30 cellular contexts compared by ENCODE assay signal in genomic region chr2:69768217-69768616, GRCh38. TPM values are rescaled to one million over a fixed set of nuclear protein-coding genes. Genes with fewer than 3 reads are reported as not detected.
DNase-seq lines count a peak whose midpoint lies in the region; FAIRE-seq and TF ChIP-seq lines count a peak whose summit lies in the region.
"Had no signal": no experiment of that assay in that cellular context is flagged by ENCODE, and none has a peak within 500 bp of the region (broad histone marks: within the 10 kb centered on the region; RNA-seq: fewer than 3 reads in every experiment).

No MANE protein-coding gene starts in this region.

- intact Hi-C loops in tibial artery (cut with DNase I; ENCODE audit: low total_unique reads), result no loop called here
- intact Hi-C loops in spleen (cut with DNase I; ENCODE audit: low total_unique reads), result no loop called here

- H3K36me3 Mint-ChIP-seq in astrocyte (ENCODE audit: low read depth, unreplicated experiment), result peaks cover 7% of the 10 kb centered on the region
- H3K36me3 Mint-ChIP-seq: naive thymus-derived CD8-positive, alpha-beta T cell had no signal

- DNase-seq in NCI-H510A treated with DMSO at 0.1 percent for 48 hours (lab: John Stamatoyannopoulos, UW) (peak; percentile 6), NCI-H510A (lab: John Stamatoyannopoulos, UW) (no peak), astrocyte (ENCODE audit: low read depth) (no peak), tibial artery (no peak), spleen (no peak), foreskin fibroblast (no peak), GM13976 (ENCODE audit: low spot score) (no peak)
- DNase-seq: activated CD4-positive, alpha-beta T cell treated with anti-CD3 and anti-CD28 coated beads for 48 hours; activated naive CD4-positive, alpha-beta T cell treated with anti-CD3 and anti-CD28 coated beads, Interleukin-2, amount 10 ng/mL, durations not matched to agents 7 days and 5 days; activated T-cell treated with anti-CD3 and anti-CD28 coated beads, Interleukin-2, amount 50 U/mL, for 72 hours; anterior cingulate cortex; CD8-positive, alpha-beta memory T cell; DMS79 treated with DMSO at 0.1 percent for 48 hours; MV-4-11; naive thymus-derived CD8-positive, alpha-beta T cell; NCI-H2171; NCI-H748 treated with DMSO at 0.1 percent for 48 hours; ovary; stimulated activated CD4-positive, alpha-beta T cell treated with anti-CD3 and anti-CD28 coated beads, Interleukin-4, amount 100 ng/mL, for 4 hours; trophoblast cell had no signal

- H3K27me3 Mint-ChIP-seq in astrocyte (ENCODE audit: low read depth, unreplicated experiment), result no peaks in the 10 kb centered on the region
- H3K27me3 Mint-ChIP-seq: activated naive CD4-positive, alpha-beta T cell treated with anti-CD3 and anti-CD28 coated beads, Interleukin-2, amount 10 ng/mL, durations not matched to agents 7 days and 5 days; B cell; memory B cell; naive thymus-derived CD8-positive, alpha-beta T cell; stimulated activated naive CD8-positive, alpha-beta T cell treated with anti-CD3 and anti-CD28 coated beads, Interleukin-15, Interleukin-2, amounts not matched to agents 100 ng/mL and 50 ng/mL, for 24 hours had no signal

- no peak for TF ChIP-seq CTCF in astrocyte (IDR thresholded peaks at IDR 0.05; ENCODE audit: insufficient read depth, low read depth, low read length)
- TF ChIP-seq CTCF in tibial artery (IDR thresholded peaks at IDR 0.05), result no peak
- no peak for TF ChIP-seq CTCF in spleen (IDR thresholded peaks at IDR 0.05 in 8 of 11, conservative IDR thresholded peaks at IDR 0.05 in 3 of 11)
- no peak for TF ChIP-seq CTCF in foreskin fibroblast (IDR thresholded peaks at IDR 0.05; ENCODE audit: low read depth, low read length)
- TF ChIP-seq CTCF in GM13976 (IDR thresholded peaks at IDR 0.05; ENCODE audit: borderline replicate concordance, control extremely low read depth, extremely low read depth, insufficient read depth, missing control alignments), result no peak

- H3K79me2 ChIP-seq in astrocyte (ENCODE audit: insufficient read depth, low read length), result no peaks in the 10 kb centered on the region

- H2AFZ ChIP-seq in astrocyte (ENCODE audit: low read depth, low read length), result no peak overlapping the region

- no peak overlapping the region for H3K4me2 ChIP-seq in astrocyte (ENCODE audit: low read length)
- H3K4me2 ChIP-seq: KMS-11 had no signal

- no peak for TF ChIP-seq POLR2A in spleen (IDR thresholded peaks at IDR 0.05)

- peak overlapping the region; percentile 18 for H3K27ac Mint-ChIP-seq in astrocyte (ENCODE audit: unreplicated experiment)
- H3K27ac Mint-ChIP-seq: activated naive CD4-positive, alpha-beta T cell treated with anti-CD3 and anti-CD28 coated beads, Interleukin-2, amount 10 ng/mL, durations not matched to agents 7 days and 5 days; activated T-cell treated with anti-CD3 and anti-CD28 coated beads, Interleukin-2, amount 50 U/mL, for 72 hours; memory B cell; naive thymus-derived CD8-positive, alpha-beta T cell; stimulated activated naive CD8-positive, alpha-beta T cell treated with anti-CD3 and anti-CD28 coated beads, Interleukin-15, Interleukin-2, amounts not matched to agents 100 ng/mL and 50 ng/mL, for 24 hours had no signal

- no peaks in the 10 kb centered on the region for H4K20me1 ChIP-seq in astrocyte (ENCODE audit: insufficient read depth, low read length)

- H3K36me3 ChIP-seq in astrocyte (ENCODE audit: insufficient read depth, low read length) (no peaks in the 10 kb centered on the region), mucosa of rectum (ENCODE audit: control insufficient read depth in 2 of 2, insufficient read depth in 2 of 2, low read length in 2 of 2) (no peaks in the 10 kb centered on the region), tibial artery (no peaks in the 10 kb centered on the region), spleen (peaks cover 0 to 5% (median 0%) of the 10 kb centered on the region in 6 donors)
- H3K36me3 ChIP-seq: ovary, right atrium auricular region had no signal

- H3K9me3 ChIP-seq in astrocyte (ENCODE audit: insufficient read depth, low read depth, low read length), result no peaks in the 10 kb centered on the region
- no peaks in the 10 kb centered on the region for H3K9me3 ChIP-seq in mucosa of rectum (ENCODE audit: control insufficient read depth in 2 of 2, low read length in 2 of 2)
- H3K9me3 ChIP-seq in tibial artery, result no peaks in the 10 kb centered on the region
- H3K9me3 ChIP-seq in spleen, result no peaks in the 10 kb centered on the region
- H3K9me3 ChIP-seq: ovary, right atrium auricular region had no signal

- H3K27me3 ChIP-seq in astrocyte (ENCODE audit: insufficient read depth, low read length) (no peaks in the 10 kb centered on the region), mucosa of rectum (ENCODE audit: control insufficient read depth in 2 of 2, insufficient read depth in 2 of 2, low read length in 2 of 2) (no peaks in the 10 kb centered on the region), tibial artery (no peaks in the 10 kb centered on the region), spleen (replicated peaks in 1 of 7) (no peaks in the 10 kb centered on the region)
- H3K27me3 ChIP-seq: ovary, right atrium auricular region had no signal

- peaks cover 15% of the 10 kb centered on the region for H3K4me1 ChIP-seq in astrocyte (ENCODE audit: insufficient read depth, low read length)
- H3K4me1 ChIP-seq in mucosa of rectum (ENCODE audit: control insufficient read depth in 2 of 2, insufficient read depth in 2 of 2, low read length in 2 of 2), result peaks cover 20 to 45% of the 10 kb centered on the region in 2 donors
- peaks cover 0 to 88% (median 58%) of the 10 kb centered on the region in 4 donors for H3K4me1 ChIP-seq in tibial artery
- H3K4me1 ChIP-seq in spleen, result peaks cover 4 to 71% (median 29%) of the 10 kb centered on the region in 6 donors

- H3K4me3 ChIP-seq in astrocyte (ENCODE audit: insufficient read depth, low read depth, low read length) (no peak overlapping the region), mucosa of rectum (ENCODE audit: low read length in 2 of 2) (no peak overlapping the region), tibial artery (no peak overlapping the region), spleen (no peak overlapping the region), foreskin fibroblast (ENCODE audit: low read depth in 1 of 2, low read length in 2 of 2) (no peak overlapping the region)
- H3K4me3 ChIP-seq: ovary, right atrium auricular region, SK-N-MC had no signal

- in situ Hi-C loops in GM13976 (cut with MboI; ENCODE audit: low sequenced_read_pairs, unreplicated experiment), result no loop called here

- FAIRE-seq in astrocyte (lab: Jason Lieb, UNC), result no peak
- FAIRE-seq: endometrium, H1, HTR-8/SVneo had no signal

- 83 to 93% (median 87%) methylated on average over 5 of the region's 5 CpGs for WGBS in spleen, 5 donors

- H3K4me3 Mint-ChIP-seq in astrocyte (ENCODE audit: unreplicated experiment), result no peak overlapping the region
- H3K4me3 Mint-ChIP-seq: activated naive CD4-positive, alpha-beta T cell treated with anti-CD3 and anti-CD28 coated beads, Interleukin-2, amount 10 ng/mL, durations not matched to agents 7 days and 5 days; activated T-cell treated with anti-CD3 and anti-CD28 coated beads, Interleukin-2, amount 50 U/mL, for 72 hours; B cell; CD8-positive, alpha-beta memory T cell; memory B cell; naive thymus-derived CD8-positive, alpha-beta T cell; stimulated activated naive CD8-positive, alpha-beta T cell treated with anti-CD3 and anti-CD28 coated beads, Interleukin-15, Interleukin-2, amounts not matched to agents 100 ng/mL and 50 ng/mL, for 24 hours had no signal

- H3K9me3 Mint-ChIP-seq in astrocyte (ENCODE audit: unreplicated experiment), result no peaks in the 10 kb centered on the region
- H3K9me3 Mint-ChIP-seq: activated naive CD4-positive, alpha-beta T cell treated with anti-CD3 and anti-CD28 coated beads, Interleukin-2, amount 10 ng/mL, durations not matched to agents 7 days and 5 days; activated T-cell treated with anti-CD3 and anti-CD28 coated beads, Interleukin-2, amount 50 U/mL, for 72 hours; CD8-positive, alpha-beta memory T cell; memory B cell; naive thymus-derived CD8-positive, alpha-beta T cell; stimulated activated naive CD8-positive, alpha-beta T cell treated with anti-CD3 and anti-CD28 coated beads, Interleukin-15, Interleukin-2, amounts not matched to agents 100 ng/mL and 50 ng/mL, for 24 hours had no signal

- H3K4me1 Mint-ChIP-seq in astrocyte (ENCODE audit: low read depth, unreplicated experiment), result peaks cover 51% of the 10 kb centered on the region

- H3K27ac ChIP-seq in astrocyte (ENCODE audit: low read depth, low read length) (no peak overlapping the region), mucosa of rectum (ENCODE audit: low read depth in 2 of 2, low read length in 2 of 2) (peak overlapping the region; percentile 22 to 52), tibial artery (peak overlapping the region; percentile 81 to 83), spleen (no peak overlapping the region)
- H3K27ac ChIP-seq: KMS-11, SK-N-MC had no signal

- H3K9ac ChIP-seq in astrocyte (ENCODE audit: low read length) (no peak overlapping the region), mucosa of rectum (ENCODE audit: low read depth in 1 of 2, low read length in 2 of 2) (no peak overlapping the region)
- H3K9ac ChIP-seq: KMS-11 had no signal

RNA-seq across cellular contexts. Expression of gene ANXA4, which starts 26.3 kb away (rescaled TPM):
- 122 and 132 TPM in 2 replicates for total RNA-seq in astrocyte
- total RNA-seq in spleen, result 10 to 100 TPM; 22.9 to 56.1 (median 50.0) TPM
- polyA plus RNA-seq in spleen, result 10 to 100 TPM; 15.0 to 26.2 (median 20.1) TPM

Comparison
In these comparisons a context has a peak if more than half of its experiments do, and no peak if none do; other contexts are left out.
1. H3K27ac ChIP-seq: peak in mucosa of rectum (2 of 2) and tibial artery (2 of 2); none in astrocyte (single experiment) and spleen (0 of 8).